ENCODE assay signal across 1 cellular context in genomic region chr11:121636341-121637176, GRCh38.
TF ChIP-seq lines count a peak whose summit lies in the region.

No MANE protein-coding gene starts in this region.

TF ChIP-seq in GM23338, 12 proteins besides CTCF, POLR2A, EP300 and RAD21 (continued from another document):
- no peak for TF ChIP-seq ZNF462 (CRISPR knock-in tag; IDR thresholded peaks at IDR 0.05)
- TF ChIP-seq ZNF114 (CRISPR knock-in tag; IDR thresholded peaks at IDR 0.05): no peak
- TF ChIP-seq ETS1 (IDR thresholded peaks at IDR 0.05): no peak
- no peak for TF ChIP-seq EZH2phosphoT487 (IDR thresholded peaks at IDR 0.05; ENCODE audit: unreplicated experiment)
- TF ChIP-seq POLR2AphosphoS5 (IDR thresholded peaks at IDR 0.05; ENCODE audit: low read depth): no peak
- TF ChIP-seq CREB1 (CRISPR knock-in tag; IDR thresholded peaks at IDR 0.05; ENCODE audit: low read depth): no peak
- TF ChIP-seq ZNF331 (CRISPR knock-in tag; IDR thresholded peaks at IDR 0.05; ENCODE audit: low read depth): no peak
- no peak for TF ChIP-seq EZH2 (IDR thresholded peaks at IDR 0.05; ENCODE audit: low read depth, unreplicated experiment)
